8 cellular contexts compared by ENCODE assay signal in genomic region chr17:32444301-32445074, GRCh38. TPM values are rescaled to one million over a fixed set of nuclear protein-coding genes. Genes with fewer than 3 reads are reported as not detected.
DNase-seq lines count a peak whose midpoint lies in the region; ATAC-seq, FAIRE-seq and TF ChIP-seq lines count a peak whose summit lies in the region.

TSS of gene PSMD11 (plus strand) at chr17:32444510. CDS start at chr17:32444524, 14 bp downstream.

- TF ChIP-seq CTCF in HepG2 (CRISPR knock-in tag; IDR thresholded peaks at IDR 0.05): peak; percentile 93

- intact Hi-C loops in HepG2 (cut with micrococcal nuclease; ENCODE audit: unreplicated experiment): no loop called here

- peak; percentile 58 to 75 for TF ChIP-seq POLR2A in HepG2 (IDR thresholded peaks at IDR 0.05; ENCODE audit: insufficient read depth in 1 of 2, low read depth in 2 of 2, low read length in 2 of 2)

- no peaks in the 10 kb centered on the region for H3K27me3 ChIP-seq in HepG2 (ENCODE audit: control insufficient read depth in 1 of 2, insufficient read depth in 2 of 2, low read length in 2 of 2)

- H3K9me3 ChIP-seq in HepG2 (ENCODE audit: low read length): no peaks in the 10 kb centered on the region

- peak within 1 kb of the TSS; percentile 29 for H2AFZ ChIP-seq in HepG2 (ENCODE audit: low read length)

- peak; percentile 98 for DNase-seq in CD1c-positive myeloid dendritic cell (ENCODE audit: extremely low spot score)
- DNase-seq in NCI-H748 treated with DMSO at 0.1 percent for 48 hours (lab: John Stamatoyannopoulos, UW): peak; percentile 89
- DNase-seq in activated CD4-positive, alpha-beta T cell treated with anti-CD3 and anti-CD28 coated beads, Interleukin-2, amount 50 U/mL, for 4 hours: peak; percentile 98
- peak; percentile 98 for DNase-seq in dermis blood vessel endothelial cell
- DNase-seq in HepG2 (ENCODE audit: low spot score): peak; percentile 92
- peak; percentile 99 for DNase-seq in stimulated activated CD4-positive, alpha-beta T cell treated with anti-CD3 and anti-CD28 coated beads, Interleukin-4, amount 100 ng/mL, for 1 hour

- TF ChIP-seq EP300 in HepG2 (IDR thresholded peaks at IDR 0.05; ENCODE audit: low read depth in 2 of 2, low read length in 2 of 2) (0 out of 4 replicates have a peak, but pooled peaks of 1 of the 2 experiments have one; percentile 10), HepG2 (CRISPR knock-in tag; IDR thresholded peaks at IDR 0.05; ENCODE audit: borderline replicate concordance) (no peak)

- ATAC-seq in GM19372 (IDR thresholded peaks at IDR 0.05; ENCODE audit: low read depth, unreplicated experiment): peak; percentile 92
- ATAC-seq in HG03558 (IDR thresholded peaks at IDR 0.05; ENCODE audit: extremely low read depth, unreplicated experiment): peak; percentile 68
- peak; percentile 97 for ATAC-seq in HepG2

- peak within 1 kb of the TSS; percentile 99 for H3K4me2 ChIP-seq in HepG2 (ENCODE audit: low read depth, low read length)

- peaks cover 42% of the 10 kb centered on the region for H3K79me2 ChIP-seq in HepG2 (ENCODE audit: insufficient read depth, low read length)

- POLR2A ChIA-PET in HepG2 (lab: Yijun Ruan, JAX): interaction anchor here (0.8 to 1.7 kb wide), 9 partner anchors 9 to 104 kb away, joined by 3 to 13 read pairs (median 4); partner anchors contain the start of gene CDK5R1

- peak within 1 kb of the TSS; percentile 81 to 97 (median 88) for H3K4me3 ChIP-seq in HepG2 (replicated peaks in 1 of 3; ENCODE audit: insufficient read depth in 1 of 3, low read depth in 2 of 3, low read length in 3 of 3)

- peaks cover 2 to 13% of the 10 kb centered on the region in 2 experiments; a peak in 4 of 5 replicates for H3K36me3 ChIP-seq in HepG2 (replicated peaks in 1 of 2; ENCODE audit: control insufficient read depth in 1 of 2, insufficient read depth in 2 of 2, low read length in 2 of 2)

- TSS peak; percentile 89 for BruUV-seq in HepG2 (replicated peaks; lab: Mats Ljungman, UMichigan)

- CTCF ChIA-PET in HepG2 (lab: Yijun Ruan, JAX; ENCODE audit: low intra/inter-chr PET ratio, low total read pairs): interaction anchor here (1.5 kb wide), 1 partner anchor 17 kb away, joined by 4 read pairs; no protein-coding TSS in a partner anchor

- FAIRE-seq in HepG2 (lab: Jason Lieb, UNC): peak; percentile 34

- H3K9ac ChIP-seq in HepG2 (ENCODE audit: insufficient read depth, low read depth, low read length): peak within 1 kb of the TSS; percentile 91

- H3K27ac ChIP-seq in HepG2 (ENCODE audit: extremely low read length, insufficient read depth, low read length): peak within 1 kb of the TSS; percentile 80

- in situ Hi-C loops in HepG2 (cut with HindIII; ENCODE audit: extremely low pct_ligation_motif_present, low pct_unique_long_range_greater_than_20kb): no loop called here

- H3K4me1 ChIP-seq in HepG2 (ENCODE audit: insufficient read depth, low read length): peaks cover 58% of the 10 kb centered on the region

- H4K20me1 ChIP-seq in HepG2 (ENCODE audit: insufficient read depth, low read length): peaks cover 15% of the 10 kb centered on the region

- WGBS in HepG2 (ENCODE audit: low lambda C conversion rate): 0% methylated on average over 1 of the region's 74 CpGs

- peak; percentile 78 for TF ChIP-seq RAD21 in HepG2 (CRISPR knock-in tag; IDR thresholded peaks at IDR 0.05)

TF ChIP-seq in HepG2, 621 proteins besides CTCF, POLR2A, EP300 and RAD21 (continues in another document):
- peak; percentile 61; the same call in 1 of the 2 replicates for TF ChIP-seq PATZ1 (CRISPR knock-in tag; IDR thresholded peaks at IDR 0.05)
- no peak for TF ChIP-seq DNMT1 (CRISPR knock-in tag; IDR thresholded peaks at IDR 0.05)
- TF ChIP-seq POGK (CRISPR knock-in tag; conservative IDR thresholded peaks at IDR 0.05): peak; percentile 55; the same call in 1 of the 2 replicates
- TF ChIP-seq ZNF337 (CRISPR knock-in tag; IDR thresholded peaks at IDR 0.05; ENCODE audit: borderline replicate concordance, low read depth): 0 out of 2 replicates have a peak, but pooled peaks have one; percentile 24
- TF ChIP-seq NR0B2 (CRISPR knock-in tag; IDR thresholded peaks at IDR 0.05): 0 out of 2 replicates have a peak, but pooled peaks have one; percentile 15
- TF ChIP-seq TFE3 (CRISPR knock-in tag; IDR thresholded peaks at IDR 0.05): 0 out of 2 replicates have a peak, but pooled peaks have one; percentile 39
- TF ChIP-seq ZNF17 (CRISPR knock-in tag; IDR thresholded peaks at IDR 0.05): no peak
- TF ChIP-seq KDM2A (CRISPR knock-in tag; IDR thresholded peaks at IDR 0.05; ENCODE audit: borderline replicate concordance, low read depth): peak; percentile 91
- 0 out of 2 replicates have a peak, but pooled peaks have one; percentile 13 for TF ChIP-seq BRCA1 (CRISPR knock-in tag; IDR thresholded peaks at IDR 0.05)
- TF ChIP-seq KDM1A (CRISPR knock-in tag; IDR thresholded peaks at IDR 0.05): no peak

RNA-seq across cellular contexts. Expression of gene PSMD11, which starts in this region (rescaled TPM):
- total RNA-seq in dermis blood vessel endothelial cell (130 and 152 TPM in 2 replicates), HepG2 (2016; rRNA removed; fragmentation: Illumina TruSeq; extraction: Trizol) (152 and 233 TPM in 2 replicates)
- total RNA-seq in HepG2 (2016; cell fraction: cytosol; rRNA removed; fragmentation: Illumina TruSeq; extraction: Trizol; ENCODE audit: low read depth): 29.1 and 33.4 TPM in 2 replicates
- total RNA-seq in HepG2 (2016; cell fraction: insoluble cytoplasmic fraction; rRNA removed; fragmentation: Illumina TruSeq; extraction: Trizol): 171 and 231 TPM in 2 replicates
- 55.8 and 64.2 TPM in 2 replicates for total RNA-seq in HepG2 (2016; cell fraction: membrane; rRNA removed; fragmentation: Illumina TruSeq; extraction: Trizol)
- 97.0 and 99.3 TPM in 2 replicates for total RNA-seq in HepG2 (2016; cell fraction: nucleus; rRNA removed; fragmentation: Illumina TruSeq; extraction: Trizol)
- polyA plus RNA-seq in HepG2 (2011; rRNA removed): 64.2 and 69.8 TPM in 2 replicates
- 43.9 and 49.0 TPM in 2 replicates for polyA plus RNA-seq in HepG2 (2011; cell fraction: cytosol; rRNA removed)
- polyA plus RNA-seq in HepG2 (2011; cell fraction: nucleus; rRNA removed): 28.9 and 39.9 TPM in 2 replicates
- polyA plus RNA-seq in HepG2 (2012): 87.5 and 91.8 TPM in 2 replicates
- 21.5 TPM in 2 replicates for polyA plus RNA-seq in HepG2 (2016; cell fraction: cytosol; fragmentation: Illumina TruSeq; extraction: Trizol; ENCODE audit: low read depth)
- polyA plus RNA-seq in HepG2 (2016; cell fraction: insoluble cytoplasmic fraction; fragmentation: Illumina TruSeq; extraction: Trizol; ENCODE audit: low read depth): 239 and 241 TPM in 2 replicates
- polyA plus RNA-seq in HepG2 (2016; cell fraction: membrane; fragmentation: Illumina TruSeq; extraction: Trizol; ENCODE audit: low read depth): 30.8 and 34.3 TPM in 2 replicates
- 123 and 137 TPM in 2 replicates for polyA plus RNA-seq in HepG2 (2016; cell fraction: nucleus; fragmentation: Illumina TruSeq; extraction: Trizol; ENCODE audit: insufficient read depth, low read depth)
- polyA minus RNA-seq in HepG2 (2011; rRNA and poly(A)+ RNA removed; ENCODE audit: low replicate concordance): 77.9 and 189 TPM in 2 replicates
- polyA minus RNA-seq in HepG2 (2011; cell fraction: cytosol; rRNA and poly(A)+ RNA removed): 61.4 and 62.0 TPM in 2 replicates
- 91.0 and 95.6 TPM in 2 replicates for polyA minus RNA-seq in HepG2 (2011; cell fraction: nucleus; rRNA and poly(A)+ RNA removed)

Comparison
In these comparisons a context has a peak if more than half of its experiments do, and no peak if none do; other contexts are left out.
1. Peak in every context shown above with its lines: DNase-seq, ATAC-seq, H3K4me3 ChIP-seq and H3K27ac ChIP-seq.